ENCODE assay signal across 18 cellular contexts in the genomic region with DNA sequence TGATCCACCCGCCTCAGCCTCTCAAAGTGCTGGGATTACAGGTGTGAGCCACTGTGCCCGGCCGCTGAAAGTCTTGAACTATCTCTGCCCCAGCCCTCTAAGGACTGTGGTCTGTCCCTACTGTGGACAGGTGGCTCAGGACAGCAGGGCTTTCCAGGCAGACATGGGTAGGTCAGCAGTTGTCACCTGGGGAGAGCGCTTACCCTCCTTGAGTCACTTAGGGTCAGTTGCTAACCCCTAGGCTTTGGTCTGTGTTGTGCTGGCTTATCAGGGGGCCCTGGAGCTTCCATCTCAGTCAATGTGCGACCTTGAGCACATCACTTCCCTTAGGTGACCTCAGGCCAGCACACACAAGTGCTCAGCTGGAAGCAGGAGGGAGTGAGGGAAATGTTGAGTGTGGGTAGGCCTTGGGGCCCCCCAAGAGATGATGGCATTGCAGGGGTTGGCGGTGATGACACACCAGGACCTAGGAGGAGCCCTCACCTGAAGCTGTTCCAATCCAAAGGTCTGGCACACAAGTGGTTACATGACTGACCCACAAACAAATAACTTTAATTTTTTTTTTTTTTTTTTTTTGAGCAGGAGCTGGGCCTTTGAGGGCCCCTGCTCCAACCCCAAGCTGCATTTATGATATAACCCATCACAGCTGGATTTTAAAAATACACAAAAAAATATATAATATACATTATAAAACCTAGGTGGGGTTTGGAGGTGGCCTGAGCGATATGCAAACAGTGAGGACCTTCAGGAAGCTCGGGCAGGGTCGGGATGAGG. TPM values are rescaled to one million over a fixed set of nuclear protein-coding genes. Genes with fewer than 3 reads are reported as not detected.
A peak's percentile ranks its signal among the peaks of the same experiment; 100 is the strongest.
DNase-seq lines count a peak whose midpoint lies in the region; ATAC-seq and TF ChIP-seq lines count a peak whose summit lies in the region.
"Had no signal": no experiment of that assay in that cellular context is flagged by ENCODE, and none has a peak within 500 bp of the region (broad histone marks: within the 10 kb centered on the region; RNA-seq: fewer than 3 reads in every experiment).

No MANE protein-coding gene starts in this region.

- H3K36me3 Mint-ChIP-seq in CD4-positive, alpha-beta memory T cell, result peaks cover 31 to 39% of the 10 kb centered on the region in 2 donors
- peaks cover 58% of the 10 kb centered on the region for H3K36me3 Mint-ChIP-seq in activated T-helper 17 cell treated with anti-CD3 and anti-CD28 coated beads, Interleukin-2, amount 50 U/mL, for 72 hours (ENCODE audit: low read depth)

- peak overlapping the region in 4 of 7 donors; percentile 18 to 61 (median 32) for H3K27ac Mint-ChIP-seq in CD4-positive, alpha-beta memory T cell
- no peak overlapping the region for H3K27ac Mint-ChIP-seq in activated T-helper 17 cell treated with anti-CD3 and anti-CD28 coated beads, Interleukin-2, amount 50 U/mL, for 72 hours

- peaks cover 32% of the 10 kb centered on the region for H3K4me1 ChIP-seq in CD4-positive, alpha-beta memory T cell (ENCODE audit: insufficient read depth, low read length)
- H3K4me1 ChIP-seq in PC-9 (replicated peaks; ENCODE audit: insufficient read depth) (peaks cover 22% of the 10 kb centered on the region), esophagus muscularis mucosa (peaks cover 12 to 60% (median 44%) of the 10 kb centered on the region in 4 donors)

- H3K9me3 ChIP-seq in CD4-positive, alpha-beta memory T cell (ENCODE audit: control insufficient read depth in 1 of 2, low read length in 2 of 2), result no peaks in the 10 kb centered on the region
- H3K9me3 ChIP-seq in PC-9 (ENCODE audit: insufficient read depth, low read depth), result no peaks in the 10 kb centered on the region
- H3K9me3 ChIP-seq in esophagus muscularis mucosa, result no peaks in the 10 kb centered on the region
- H3K9me3 ChIP-seq: body of pancreas, Caco-2 had no signal

- peaks cover 66% of the 10 kb centered on the region for H3F3A ChIP-seq in PC-9 (ENCODE audit: insufficient read depth, low read depth)

- BruUV-seq in PC-9 (replicated peaks; lab: Mats Ljungman, UMichigan), result no TSS peak

- POLR2A ChIA-PET in CD4-positive, alpha-beta memory T cell (lab: Charles Lee; ENCODE audit: partially characterized antibody), result interaction anchor here (0.7 to 1.4 kb wide), 2 partner anchors 19 to 24 kb away, joined by 3 to 5 read pairs; partner anchors contain the start of gene TEAD3
- POLR2A ChIA-PET in PC-9 (lab: Charles Lee; ENCODE audit: unreplicated experiment), result interaction anchor here (0.5 to 0.7 kb wide), 4 partner anchors 9 to 795 kb away, joined by 4 to 25 read pairs (median 8); no protein-coding TSS in a partner anchor

- 92% methylated on average over 9 of the region's 9 CpGs for WGBS in esophagus muscularis mucosa

- no peak overlapping the region for H3K4me3 Mint-ChIP-seq in CD4-positive, alpha-beta memory T cell
- H3K4me3 Mint-ChIP-seq in activated T-helper 17 cell treated with anti-CD3 and anti-CD28 coated beads, Interleukin-2, amount 50 U/mL, for 72 hours, result no peak overlapping the region

- H3K4me1 Mint-ChIP-seq in CD4-positive, alpha-beta memory T cell, result peaks cover 23 to 42% (median 30%) of the 10 kb centered on the region in 4 donors
- peaks cover 11% of the 10 kb centered on the region for H3K4me1 Mint-ChIP-seq in activated T-helper 17 cell treated with anti-CD3 and anti-CD28 coated beads, Interleukin-2, amount 50 U/mL, for 72 hours

- no peak overlapping the region for H2AFZ ChIP-seq in PC-9
- H2AFZ ChIP-seq: hepatocyte, parathyroid adenoma had no signal

- no peaks in the 10 kb centered on the region for H3K27me3 Mint-ChIP-seq in CD4-positive, alpha-beta memory T cell
- no peaks in the 10 kb centered on the region for H3K27me3 Mint-ChIP-seq in activated T-helper 17 cell treated with anti-CD3 and anti-CD28 coated beads, Interleukin-2, amount 50 U/mL, for 72 hours

- TF ChIP-seq CTCF in GM06990 (IDR thresholded peaks at IDR 0.05; ENCODE audit: insufficient read depth, low read length, poor library complexity, severe bottlenecking) (no peak), PC-9 (conservative IDR thresholded peaks at IDR 0.05) (no peak), esophagus muscularis mucosa (IDR thresholded peaks at IDR 0.05) (no peak), coronary artery (IDR thresholded peaks at IDR 0.05) (no peak)

- no peak for ATAC-seq in HG03457 (IDR thresholded peaks at IDR 0.05; ENCODE audit: unreplicated experiment)
- ATAC-seq in activated T-helper 17 cell treated with anti-CD3 and anti-CD28 coated beads, Interleukin-2, amount 50 U/mL, for 72 hours (replicated peaks), result no peak
- ATAC-seq: body of pancreas had no signal

- no peak overlapping the region for H3K4me2 ChIP-seq in PC-9
- H3K4me2 ChIP-seq: hepatocyte had no signal

- no peaks in the 10 kb centered on the region for H3K9me2 ChIP-seq in PC-9 (ENCODE audit: insufficient read depth)

- no peak overlapping the region for H3K4me3 ChIP-seq in CD4-positive, alpha-beta memory T cell (ENCODE audit: low read length in 2 of 2)
- H3K4me3 ChIP-seq in GM06990 (replicated peaks; ENCODE audit: low read depth, low read length) (no peak overlapping the region), PC-9 (no peak overlapping the region), esophagus muscularis mucosa (no peak overlapping the region), coronary artery (no peak overlapping the region)
- H3K4me3 ChIP-seq: body of pancreas, hepatocyte had no signal

- no peaks in the 10 kb centered on the region for H3K9me3 Mint-ChIP-seq in CD4-positive, alpha-beta memory T cell
- H3K9me3 Mint-ChIP-seq in activated T-helper 17 cell treated with anti-CD3 and anti-CD28 coated beads, Interleukin-2, amount 50 U/mL, for 72 hours, result no peaks in the 10 kb centered on the region

- H4K20me1 ChIP-seq in PC-9 (ENCODE audit: insufficient read depth), result peaks cover 54% of the 10 kb centered on the region

- CTCF ChIA-PET in CD4-positive, alpha-beta memory T cell (lab: Charles Lee; ENCODE audit: partially characterized antibody), result interaction anchor here (0.9 to 1.4 kb wide), 3 partner anchors 21 to 143 kb away, joined by 3 read pairs; partner anchors contain the start of gene FANCE
- CTCF ChIA-PET in PC-9 (lab: Charles Lee), result interaction anchor here (0.6 kb wide), 1 partner anchor 108 kb away, joined by 6 read pairs; no protein-coding TSS in a partner anchor

- peaks cover 41% of the 10 kb centered on the region for H3K79me2 ChIP-seq in PC-9 (ENCODE audit: low read depth)
- H3K79me2 ChIP-seq: parathyroid adenoma had no signal

- no peak for TF ChIP-seq EP300 in esophagus muscularis mucosa (IDR thresholded peaks at IDR 0.05)

- H3K27me3 ChIP-seq in CD4-positive, alpha-beta memory T cell (ENCODE audit: insufficient read depth, low read length), result no peaks in the 10 kb centered on the region
- no peaks in the 10 kb centered on the region for H3K27me3 ChIP-seq in GM06990 (replicated peaks; ENCODE audit: control insufficient read depth, insufficient read depth, low read length)
- H3K27me3 ChIP-seq in PC-9 (ENCODE audit: insufficient read depth, low read depth), result no peaks in the 10 kb centered on the region
- no peaks in the 10 kb centered on the region for H3K27me3 ChIP-seq in esophagus muscularis mucosa
- H3K27me3 ChIP-seq: body of pancreas, hepatocyte had no signal

- no peak for TF ChIP-seq POLR2A in esophagus muscularis mucosa (IDR thresholded peaks at IDR 0.05; ENCODE audit: low read depth)

- peak in 1 of 5 donors; percentile 3 for DNase-seq in CD4-positive, alpha-beta memory T cell
- DNase-seq in GM06990 (ENCODE audit: extremely low read depth, insufficient read length) (peak; percentile 36), PC-9 (no peak), esophagus muscularis mucosa (ENCODE audit: extremely low spot score) (no peak), coronary artery (ENCODE audit: low spot score) (no peak), HT-29 (ENCODE audit: low spot score) (no peak)
- DNase-seq: body of pancreas, Caco-2, NCI-H1436, NCI-H774, T-helper 1 cell had no signal

- intact Hi-C loops in CD4-positive, alpha-beta memory T cell (cut with micrococcal nuclease), result no loop called here
- intact Hi-C loops in PC-9 (cut with micrococcal nuclease; ENCODE audit: unreplicated experiment), result no loop called here
- intact Hi-C loops in esophagus muscularis mucosa (cut with DNase I), result no loop called here

- peaks cover 16% of the 10 kb centered on the region for H3K36me3 ChIP-seq in CD4-positive, alpha-beta memory T cell (ENCODE audit: insufficient read depth, low read length)
- H3K36me3 ChIP-seq in GM06990 (ENCODE audit: control insufficient read depth, insufficient read depth, low read length) (peaks cover 23% of the 10 kb centered on the region), PC-9 (ENCODE audit: low read depth) (peaks cover 40% of the 10 kb centered on the region), esophagus muscularis mucosa (peaks cover 12 to 87% (median 83%) of the 10 kb centered on the region in 4 donors)

- H3K27ac ChIP-seq in CD4-positive, alpha-beta memory T cell (ENCODE audit: low read depth, low read length), result no peak overlapping the region
- H3K27ac ChIP-seq in PC-9, result 0 out of 2 replicates have a peak overlapping the region, but pooled peaks have one; percentile 25
- H3K27ac ChIP-seq in esophagus muscularis mucosa (replicated peaks in 1 of 4), result peak overlapping the region; percentile 30 to 94 (median 90)
- peak overlapping the region in 1 of 2 donors; percentile 25 for H3K27ac ChIP-seq in coronary artery
- H3K27ac ChIP-seq: parathyroid adenoma had no signal

RNA-seq across cellular contexts. Expression of gene RPL10A, which starts 5.1 kb away (rescaled TPM):
- total RNA-seq in CD4-positive, alpha-beta memory T cell, result 1,000 to 10,000 TPM; 1,978 to 2,070 TPM
- 1,000 to 10,000 TPM in 1 of 2 donors, 100 to 1,000 TPM in 1; 844 to 1,085 TPM for polyA plus RNA-seq in CD4-positive, alpha-beta memory T cell
- total RNA-seq in PC-9 (2021) (1,335 and 1,742 TPM in 2 replicates), esophagus muscularis mucosa (1,000 to 10,000 TPM; 1,484 to 1,840 (median 1,566) TPM)
- 1,706 and 1,805 TPM in 2 replicates for total RNA-seq in HT-29 (2014; rRNA removed; shearing (Covaris generic))
- total RNA-seq in activated T-helper 17 cell treated with anti-CD3 and anti-CD28 coated beads, Interleukin-2, amount 50 U/mL, for 72 hours, result 1,000 to 10,000 TPM; 1,667 to 1,900 TPM

RNA-seq across cellular contexts. Expression of gene FANCE, which starts 21.1 kb away (rescaled TPM):
- total RNA-seq in CD4-positive, alpha-beta memory T cell, result 1 to 10 TPM; 8.9 to 9.0 TPM
- 1 to 10 TPM; 5.4 to 7.0 TPM for polyA plus RNA-seq in CD4-positive, alpha-beta memory T cell
- total RNA-seq in PC-9 (2021) (6.9 and 9.6 TPM in 2 replicates), esophagus muscularis mucosa (1 to 10 TPM; 1.7 to 6.3 (median 5.0) TPM)
- 7.4 and 8.6 TPM in 2 replicates for total RNA-seq in HT-29 (2014; rRNA removed; shearing (Covaris generic))
- total RNA-seq in activated T-helper 17 cell treated with anti-CD3 and anti-CD28 coated beads, Interleukin-2, amount 50 U/mL, for 72 hours, result 10 to 100 TPM in 1 of 2 donors, 1 to 10 TPM in 1; 8.4 to 18.2 TPM

RNA-seq across cellular contexts. Expression of gene TEAD3, which starts 23.6 kb away (rescaled TPM):
- under 1 TPM in 1 of 2 experiments, not detected in 1; 0.20 TPM for total RNA-seq in CD4-positive, alpha-beta memory T cell
- under 1 TPM in 1 of 2 donors, not detected in 1; 0.08 TPM for polyA plus RNA-seq in CD4-positive, alpha-beta memory T cell
- total RNA-seq in PC-9 (2021) (33.1 and 40.1 TPM in 2 replicates), esophagus muscularis mucosa (100 to 1,000 TPM in 1 of 4 donors, 10 to 100 TPM in 3; 71.4 to 123 (median 78.5) TPM)
- total RNA-seq in HT-29 (2014; rRNA removed; shearing (Covaris generic)), result 25.7 and 27.4 TPM in 2 replicates
- 1 to 10 TPM in 1 of 2 donors, under 1 TPM in 1; 0.80 to 1.8 TPM for total RNA-seq in activated T-helper 17 cell treated with anti-CD3 and anti-CD28 coated beads, Interleukin-2, amount 50 U/mL, for 72 hours

RNA-seq across cellular contexts. Expression of gene TULP1, which starts 39.4 kb away (rescaled TPM):
- not detected for total RNA-seq in CD4-positive, alpha-beta memory T cell
- polyA plus RNA-seq in CD4-positive, alpha-beta memory T cell, result not detected
- total RNA-seq in PC-9 (2021), result not detected in 2 replicates
- 1 to 10 TPM in 1 of 4 donors, not detected in 3; 1.2 TPM for total RNA-seq in esophagus muscularis mucosa
- total RNA-seq in HT-29 (2014; rRNA removed; shearing (Covaris generic)), result 0.48 TPM in 1 of 2 replicates, not detected in the other
- total RNA-seq in activated T-helper 17 cell treated with anti-CD3 and anti-CD28 coated beads, Interleukin-2, amount 50 U/mL, for 72 hours, result not detected
- total RNA-seq: body of pancreas, Caco-2, endothelial cell of umbilical vein, hepatocyte, lung microvascular endothelial cell, subcutaneous adipose tissue had no signal
- polyA plus RNA-seq: endothelial cell of umbilical vein had no signal
